ENCODE assay signal across 8 cellular contexts in the genomic region with DNA sequence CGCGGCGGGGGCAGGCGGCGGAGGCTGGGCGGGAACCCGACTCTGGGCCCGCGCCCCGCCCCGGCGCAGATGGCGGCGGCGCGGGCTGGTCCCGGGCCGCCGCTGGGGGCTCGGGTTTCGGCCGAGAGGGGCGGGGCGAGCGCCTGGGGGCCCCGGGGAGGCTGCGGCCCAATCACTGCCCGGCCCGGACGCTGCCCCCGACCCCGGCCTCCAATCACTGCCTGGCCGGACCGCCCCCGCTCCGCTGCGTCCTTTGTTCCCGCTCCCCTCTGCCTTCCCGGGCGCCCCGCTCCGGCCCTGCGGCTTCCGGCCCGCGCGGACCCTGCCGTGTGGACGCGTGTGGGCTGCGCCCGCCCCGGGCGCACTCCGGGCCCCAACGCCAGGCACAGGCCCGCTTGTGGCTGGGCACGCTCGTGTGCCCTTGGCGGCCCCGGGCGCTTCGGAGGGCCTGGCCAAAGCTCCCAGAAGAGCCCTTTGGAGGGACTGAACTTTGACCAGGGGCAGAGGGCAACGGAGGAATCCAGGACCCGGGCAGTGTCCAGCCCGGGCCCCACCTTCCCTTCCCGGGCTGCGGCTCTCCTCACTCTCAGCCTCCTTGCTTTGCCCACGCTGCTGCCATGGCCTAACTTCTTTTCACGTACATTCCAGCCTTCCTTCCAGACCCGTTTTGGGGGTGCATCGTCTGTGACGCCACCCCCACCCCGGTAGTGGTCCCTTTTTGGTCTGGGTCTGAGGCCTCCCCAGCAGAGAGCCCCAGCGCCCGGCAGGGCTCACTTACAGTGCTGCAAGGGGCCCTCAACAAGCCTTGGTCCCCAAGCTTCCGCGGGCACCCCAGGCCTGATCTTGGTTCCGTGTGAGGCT. TPM values are rescaled to one million over a fixed set of nuclear protein-coding genes. Genes with fewer than 3 reads are reported as not detected.
DNase-seq lines count a peak whose midpoint lies in the region; ATAC-seq and TF ChIP-seq lines count a peak whose summit lies in the region.

No MANE protein-coding gene starts in this region.

- H3K9me1 ChIP-seq in IMR-90 (ENCODE audit: insufficient read depth, low read length): no peaks in the 10 kb centered on the region

- H2BK120ac ChIP-seq in IMR-90 (ENCODE audit: low read depth, low read length): peak overlapping the region; percentile 61; the same call in 1 of the 2 replicates

- H3K9ac ChIP-seq in IMR-90 (ENCODE audit: low read depth, low read length): peak overlapping the region; percentile 93

- TF ChIP-seq RAD21 in IMR-90 (IDR thresholded peaks at IDR 0.05; ENCODE audit: low read length): no peak

- H2AK5ac ChIP-seq in IMR-90 (ENCODE audit: low read depth, low read length): peak overlapping the region; percentile 88

- POLR2A ChIA-PET in IMR-90 (lab: Charles Lee; ENCODE audit: unreplicated experiment): interaction anchor here (0.6 to 0.9 kb wide), 2 partner anchors 9 to 27 kb away, joined by 3 to 5 read pairs; partner anchors contain the start of gene PTMA

- CTCF ChIA-PET in IMR-90 (lab: Yijun Ruan, JAX): interaction anchor here (0.6 kb wide), 1 partner anchor 65 kb away, joined by 3 read pairs; no protein-coding TSS in a partner anchor

- dilution Hi-C loops in IMR-90 (cut with HindIII; ENCODE audit: low sequenced_read_pairs, unreplicated experiment): no loop called here

- peaks cover 6% of the 10 kb centered on the region for H3K4me1 Mint-ChIP-seq in activated naive CD8-positive, alpha-beta T cell treated with anti-CD3 and anti-CD28 coated beads, Interleukin-2, amount 50 U/mL, for 24 hours

- H3K56ac ChIP-seq in IMR-90 (ENCODE audit: extremely low read depth, insufficient read depth, low read length): peak overlapping the region; percentile 43

- DNase-seq in GM04504 (ENCODE audit: low read depth): peak; percentile 47
- peak; percentile 82 for DNase-seq in IMR-90
- DNase-seq in activated naive CD8-positive, alpha-beta T cell treated with anti-CD3 and anti-CD28 coated beads, Interleukin-2, amount 50 U/mL, for 24 hours: no peak
- DNase-seq in Right ventricle myocardium inferior (ENCODE audit: missing footprints): peak; percentile 92
- DNase-seq in nucleus accumbens (lab: John Stamatoyannopoulos, UW): peak in 53 of 56 donors; percentile 29 to 93 (median 76)
- DNase-seq in SKM-1 treated with dmso at 0.1 percent for 144 hours (lab: John Stamatoyannopoulos, UW; ENCODE audit: unreplicated experiment): no peak
- DNase-seq in activated CD4-positive, alpha-beta T cell treated with anti-CD3 and anti-CD28 coated beads, Interleukin-2, amount 50 U/mL, for 1 hour: no peak

- intact Hi-C loops in IMR-90 (cut with micrococcal nuclease): no loop called here
- intact Hi-C loops in Right ventricle myocardium inferior (cut with DNase I): loop anchor here (1.0 kb wide), 1 partner anchor 29 kb away; no protein-coding TSS in a partner anchor

- peak overlapping the region; percentile 57 for H3K4me3 Mint-ChIP-seq in activated naive CD8-positive, alpha-beta T cell treated with anti-CD3 and anti-CD28 coated beads, Interleukin-2, amount 50 U/mL, for 24 hours

- in situ Hi-C loops in IMR-90 (cut with MboI; ENCODE audit: low sequenced_read_pairs): no loop called here

- peak overlapping the region; percentile 98 for H2AK9ac ChIP-seq in IMR-90 (replicated peaks; ENCODE audit: low read depth, low read length, poor library complexity)

- H3K27ac Mint-ChIP-seq in activated naive CD8-positive, alpha-beta T cell treated with anti-CD3 and anti-CD28 coated beads, Interleukin-2, amount 50 U/mL, for 24 hours: no peak overlapping the region

- peak overlapping the region; percentile 94 for H4K5ac ChIP-seq in IMR-90 (ENCODE audit: low read depth, low read length)

- H3K27me3 ChIP-seq in IMR-90 (ENCODE audit: control insufficient read depth, insufficient read depth, low read length): no peaks in the 10 kb centered on the region

- H3K9me3 ChIP-seq in IMR-90 (ENCODE audit: control insufficient read depth, insufficient read depth, low read length): no peaks in the 10 kb centered on the region

- no peaks in the 10 kb centered on the region for H4K20me1 ChIP-seq in IMR-90 (ENCODE audit: insufficient read depth, low read length)

- H3K4ac ChIP-seq in IMR-90 (ENCODE audit: low read depth, low read length): peak overlapping the region; percentile 89

- H3K4me1 ChIP-seq in IMR-90 (ENCODE audit: control insufficient read depth, insufficient read depth, low read length): peaks cover 5% of the 10 kb centered on the region

- ATAC-seq in GM21526 (IDR thresholded peaks at IDR 0.05; ENCODE audit: low FRiP score, unreplicated experiment) (peak; percentile 52), IMR-90 (ENCODE audit: low read depth) (peak; percentile 96), Right ventricle myocardium inferior (peak; percentile 94)
- ATAC-seq in activated naive CD8-positive, alpha-beta T cell treated with anti-CD3 and anti-CD28 coated beads, Interleukin-2, amount 50 U/mL, for 24 hours: peak; percentile 9

- peak; percentile 82 for TF ChIP-seq POLR2A in IMR-90 (IDR thresholded peaks at IDR 0.05; ENCODE audit: low read depth, low read length)

- H3K27ac ChIP-seq in IMR-90 (ENCODE audit: insufficient read depth, low read length): peak overlapping the region; percentile 91

- H3K79me1 ChIP-seq in IMR-90 (ENCODE audit: low read depth in 1 of 2, low read length in 2 of 2): peaks cover 2 to 16% of the 10 kb centered on the region in 2 experiments; a peak in 3 of 4 replicates

- WGBS in IMR-90 (ENCODE audit: extremely low coverage in 2 of 2, insufficient read length in 1 of 2), 2 experiments: 5% methylated on average over 43 of the region's 79 CpGs; no CpG with 5 or more reads in 1 of the 2 experiments

- H2AFZ ChIP-seq in IMR-90 (replicated peaks; ENCODE audit: low read length, poor library complexity): peak overlapping the region; percentile 93

- peak overlapping the region; percentile 70 for H2BK5ac ChIP-seq in IMR-90 (ENCODE audit: low read depth, low read length, poor library complexity, severe bottlenecking)

- H2BK20ac ChIP-seq in IMR-90 (ENCODE audit: low read depth, low read length): no peak overlapping the region

- H3K4me3 ChIP-seq in IMR-90 (ENCODE audit: insufficient read depth, low read depth, low read length): peak overlapping the region; percentile 47

- no TSS peak for BruUV-seq in IMR-90 (replicated peaks; lab: Mats Ljungman, UMichigan)

- H4K91ac ChIP-seq in IMR-90 (ENCODE audit: insufficient read depth, low read depth, low read length): peak overlapping the region; percentile 98

- H3K36me3 ChIP-seq in IMR-90 (ENCODE audit: control insufficient read depth, insufficient read depth, low read length): no peaks in the 10 kb centered on the region

- H3K4me2 ChIP-seq in IMR-90 (ENCODE audit: low read depth, low read length): peak overlapping the region; percentile 84

- no peaks in the 10 kb centered on the region for H3K36me3 Mint-ChIP-seq in activated naive CD8-positive, alpha-beta T cell treated with anti-CD3 and anti-CD28 coated beads, Interleukin-2, amount 50 U/mL, for 24 hours (ENCODE audit: low read depth)

- H4K8ac ChIP-seq in IMR-90 (ENCODE audit: low read depth in 2 of 2, low read length in 2 of 2): peak overlapping the region; percentile 97 to 100

- H3K23ac ChIP-seq in IMR-90 (ENCODE audit: low read depth, low read length): peak overlapping the region; percentile 97

- peaks cover 21% of the 10 kb centered on the region for H3K27me3 Mint-ChIP-seq in activated naive CD8-positive, alpha-beta T cell treated with anti-CD3 and anti-CD28 coated beads, Interleukin-2, amount 50 U/mL, for 24 hours

- H3K9me3 Mint-ChIP-seq in activated naive CD8-positive, alpha-beta T cell treated with anti-CD3 and anti-CD28 coated beads, Interleukin-2, amount 50 U/mL, for 24 hours: no peaks in the 10 kb centered on the region

- peak overlapping the region; percentile 85 for H3K14ac ChIP-seq in IMR-90 (replicated peaks; ENCODE audit: low read depth, low read length)

- H3K18ac ChIP-seq in IMR-90 (ENCODE audit: low read depth, low read length): peak overlapping the region; percentile 59; the same call in 1 of the 2 replicates

- H2BK15ac ChIP-seq in IMR-90 (ENCODE audit: low read depth, low read length): no peak overlapping the region

- TF ChIP-seq CTCF in IMR-90 (conservative IDR thresholded peaks at IDR 0.05; ENCODE audit: low read depth, low read length): no peak

TF ChIP-seq in IMR-90, 13 proteins besides CTCF, POLR2A, EP300 and RAD21:
- TF ChIP-seq MAZ (IDR thresholded peaks at IDR 0.05; ENCODE audit: borderline replicate concordance, low read depth, low read length): peak; percentile 86
- no peak for TF ChIP-seq USF2 (IDR thresholded peaks at IDR 0.05; ENCODE audit: low read depth, low read length)

RNA-seq across cellular contexts. Expression of gene PTMA, which starts 27.1 kb away (rescaled TPM):
- total RNA-seq in IMR-90 (2012; rRNA removed) (380 and 776 TPM in 2 replicates), Right ventricle myocardium inferior (264 TPM)
- 647 and 742 TPM in 2 replicates for polyA plus RNA-seq in IMR-90 (2012; rRNA removed)
- polyA plus RNA-seq in IMR-90 (2012; cell fraction: cytosol; rRNA removed): 585 and 1,669 TPM in 2 replicates
- 208 and 388 TPM in 2 replicates for polyA plus RNA-seq in IMR-90 (2012; cell fraction: nucleus; rRNA removed; ENCODE audit: low replicate concordance)

Comparison
In these comparisons a context has a peak if more than half of its experiments do, and no peak if none do; other contexts are left out.
1. DNase-seq: peak in GM04504 (single experiment), IMR-90 (single experiment), Right ventricle myocardium inferior (single experiment) and nucleus accumbens (53 of 56); none in activated naive CD8-positive, alpha-beta T cell treated with anti-CD3 and anti-CD28 coated beads, Interleukin-2, amount 50 U/mL, for 24 hours (single experiment), SKM-1 treated with dmso at 0.1 percent for 144 hours (single experiment) and activated CD4-positive, alpha-beta T cell treated with anti-CD3 and anti-CD28 coated beads, Interleukin-2, amount 50 U/mL, for 1 hour (single experiment).
2. ATAC-seq: peak in every context shown above with its lines; median percentile 96 in IMR-90; 94 in Right ventricle myocardium inferior; 52 in GM21526; 9 in activated naive CD8-positive, alpha-beta T cell treated with anti-CD3 and anti-CD28 coated beads, Interleukin-2, amount 50 U/mL, for 24 hours.